1 cellular context compared by ENCODE assay signal in genomic region chr4:1780435-1780834, GRCh38.
TF ChIP-seq lines count a peak whose summit lies in the region.

No MANE protein-coding gene starts in this region.

TF ChIP-seq in HepG2, 621 proteins besides CTCF, POLR2A, EP300 and RAD21:
- TF ChIP-seq SP4 (CRISPR knock-in tag; IDR thresholded peaks at IDR 0.05) (peak; percentile 15; the same call in 1 of the 2 replicates), MXD4 (CRISPR knock-in tag; IDR thresholded peaks at IDR 0.05) (no peak), SRY (CRISPR knock-in tag; IDR thresholded peaks at IDR 0.05) (0 out of 2 replicates have a peak, but pooled peaks have one; percentile 53), ZNF749 (CRISPR knock-in tag; IDR thresholded peaks at IDR 0.05; ENCODE audit: borderline replicate concordance) (no peak), ZNF747 (CRISPR knock-in tag; IDR thresholded peaks at IDR 0.05; ENCODE audit: borderline replicate concordance) (peak; percentile 2; the same call in 1 of the 2 replicates), ZNF768 (CRISPR knock-in tag; IDR thresholded peaks at IDR 0.05) (peak; percentile 63; the same call in 1 of the 2 replicates), XBP1 (CRISPR knock-in tag; IDR thresholded peaks at IDR 0.05) (no peak), ZBTB42 (CRISPR knock-in tag; IDR thresholded peaks at IDR 0.05) (0 out of 2 replicates have a peak, but pooled peaks have one; percentile 4), TCF7 (IDR thresholded peaks at IDR 0.05; ENCODE audit: low read depth) (no peak)
